11 cellular contexts compared by ENCODE assay signal in genomic region chr19:4069331-4069959, GRCh38. TPM values are rescaled to one million over a fixed set of nuclear protein-coding genes. Genes with fewer than 3 reads are reported as not detected.
A peak's percentile ranks its signal among the peaks of the same experiment; 100 is the strongest.
DNase-seq lines count a peak whose midpoint lies in the region; ATAC-seq, FAIRE-seq and TF ChIP-seq lines count a peak whose summit lies in the region.
"Had no signal": no experiment of that assay in that cellular context is flagged by ENCODE, and none has a peak within 500 bp of the region (broad histone marks: within the 10 kb centered on the region; RNA-seq: fewer than 3 reads in every experiment).

No MANE protein-coding gene starts in this region.

- POLR2A ChIA-PET in GM12878 (lab: Charles Lee) = interaction anchor here (0.6 kb wide), 3 partner anchors 38 to 86 kb away, joined by 3 to 7 read pairs (median 3); no protein-coding TSS in a partner anchor

- no TSS peak for BruUV-seq in GM12878 (replicated peaks; lab: Mats Ljungman, UMichigan)

- TF ChIP-seq CTCF in GM12878 (IDR thresholded peaks at IDR 0.05 in 2 of 3, conservative IDR thresholded peaks at IDR 0.05 in 1 of 3; ENCODE audit: control insufficient read depth in 2 of 3, extremely low read depth in 1 of 3, insufficient read depth in 1 of 3, low read depth in 3 of 3, low read length in 3 of 3) = no peak
- no peak for TF ChIP-seq CTCF in spleen (IDR thresholded peaks at IDR 0.05 in 8 of 11, conservative IDR thresholded peaks at IDR 0.05 in 3 of 11)

- no peaks in the 10 kb centered on the region for H4K20me1 ChIP-seq in GM12878 (ENCODE audit: control insufficient read depth, insufficient read depth)

- TF ChIP-seq POLR2A in GM12878 (IDR thresholded peaks at IDR 0.05; ENCODE audit: low read depth, low read length) = no peak
- no peak for TF ChIP-seq POLR2A in spleen (IDR thresholded peaks at IDR 0.05)

- no peak overlapping the region for H3K4me3 ChIP-seq in GM12878
- H3K4me3 ChIP-seq in spleen = peak overlapping the region in 1 of 8 donors; percentile 38
- H3K4me3 ChIP-seq: thyroid gland had no signal

- H2AFZ ChIP-seq in GM12878 (ENCODE audit: control insufficient read depth, low read depth, low read length) = no peak overlapping the region

- H3K27me3 ChIP-seq in GM12878 (replicated peaks in 1 of 2; ENCODE audit: control insufficient read depth in 2 of 2, insufficient read depth in 2 of 2, low read length in 1 of 2) (no peaks in the 10 kb centered on the region; a peak in 1 of 4 replicates), spleen (replicated peaks in 1 of 7) (no peaks in the 10 kb centered on the region)
- H3K27me3 ChIP-seq: thyroid gland had no signal

- H3K4me1 ChIP-seq in GM12878 (ENCODE audit: control insufficient read depth, insufficient read depth, low read length) (peaks cover 8% of the 10 kb centered on the region), spleen (peaks cover 14 to 36% (median 28%) of the 10 kb centered on the region in 6 donors)

- H3K27ac ChIP-seq in GM12878 (ENCODE audit: control insufficient read depth, insufficient read depth) = no peak overlapping the region
- peak overlapping the region in 4 of 8 donors; percentile 26 to 99 (median 99) for H3K27ac ChIP-seq in spleen
- H3K27ac ChIP-seq: thyroid gland had no signal

- no peak overlapping the region for H3K9ac ChIP-seq in GM12878 (ENCODE audit: control insufficient read depth, insufficient read depth, low read length)

- H3K36me3 ChIP-seq in GM12878 (ENCODE audit: control insufficient read depth in 2 of 2, insufficient read depth in 2 of 2, low read length in 1 of 2) (no peaks in the 10 kb centered on the region), spleen (no peaks in the 10 kb centered on the region)
- H3K36me3 ChIP-seq: thyroid gland had no signal

- no peak for ATAC-seq in GM12878
- no peak for ATAC-seq in GM18520 (IDR thresholded peaks at IDR 0.05; ENCODE audit: unreplicated experiment)

- peak; percentile 32 for DNase-seq in SKM-1 treated with dmso at 0.1 percent for 144 hours (lab: John Stamatoyannopoulos, UW; ENCODE audit: unreplicated experiment)
- DNase-seq in SKM-1 (lab: John Stamatoyannopoulos, UW; ENCODE audit: unreplicated experiment) = no peak
- DNase-seq in GM12878 (ENCODE audit: low read depth, low spot score) = no peak
- DNase-seq in spleen = peak; percentile 92
- no peak for DNase-seq in AG08395 (ENCODE audit: low spot score)
- DNase-seq in NK-92 treated with Interleukin-12 subunit alpha and Interleukin-12 subunit beta, amount 100 ng/mL, for 24 hours (lab: John Stamatoyannopoulos, UW) = no peak
- DNase-seq: 8988T, NCI-H446 treated with DMSO at 0.1 percent for 48 hours, thyroid gland had no signal

- RAD21 ChIA-PET in GM12878 (lab: Charles Lee; ENCODE audit: unreplicated experiment) = no interaction called here

- 45% methylated on average over 12 of the region's 12 CpGs for whole genome bisulfite sequencing in GM12878 (ENCODE audit: insufficient coverage, insufficient replicate concordance, low lambda C conversion rate, missing lambda C conversion rate)
- 24 to 43% (median 31%) methylated on average over 12 of the region's 12 CpGs for WGBS in spleen, 5 donors

- H3K9me3 ChIP-seq in GM12878 (replicated peaks; ENCODE audit: control insufficient read depth, insufficient read depth, low read length) (no peaks in the 10 kb centered on the region), spleen (no peaks in the 10 kb centered on the region)
- H3K9me3 ChIP-seq: thyroid gland had no signal

- H3K4me1 Mint-ChIP-seq in T-helper 1 cell treated with Interleukin-12 subunit alpha and Interleukin-12 subunit beta and Interleukin-4 antibody, amounts not matched to agents 30 μg/mL and 1 μg/mL, for 36 hours (ENCODE audit: low read depth) = peaks cover 19% of the 10 kb centered on the region

- no peaks in the 10 kb centered on the region for H3K9me3 Mint-ChIP-seq in T-helper 1 cell treated with Interleukin-12 subunit alpha and Interleukin-12 subunit beta and Interleukin-4 antibody, amounts not matched to agents 30 μg/mL and 1 μg/mL, for 36 hours

- H3K27me3 Mint-ChIP-seq in T-helper 1 cell treated with Interleukin-12 subunit alpha and Interleukin-12 subunit beta and Interleukin-4 antibody, amounts not matched to agents 30 μg/mL and 1 μg/mL, for 36 hours (ENCODE audit: low read depth) = no peaks in the 10 kb centered on the region

- H3K4me2 ChIP-seq in GM12878 (ENCODE audit: control insufficient read depth, insufficient read depth) = no peak overlapping the region

- TF ChIP-seq EP300 in GM12878 (IDR thresholded peaks at IDR 0.05; ENCODE audit: borderline replicate concordance in 1 of 2, control insufficient read depth in 1 of 2, low read depth in 2 of 2, low read length in 2 of 2) = no peak

- intact Hi-C loops in GM12878 (cut with micrococcal nuclease; ENCODE audit: unreplicated experiment) (loop anchor here (2.0 to 10.0 kb wide), 3 partner anchors 45 to 115 kb away; partner anchors contain the start of genes ANKRD24, EEF2 and SIRT6), spleen (cut with DNase I; ENCODE audit: low total_unique reads) (loop anchor here (10.0 kb wide), 2 partner anchors 45 to 65 kb away; partner anchors contain the start of gene PIAS4)

- peaks cover 7% of the 10 kb centered on the region for H3K79me2 ChIP-seq in GM12878 (ENCODE audit: control insufficient read depth, insufficient read depth, low read length)

- no peak for TF ChIP-seq RAD21 in GM12878 (IDR thresholded peaks at IDR 0.05; ENCODE audit: insufficient read depth, low read depth, low read length)

- H3K4me3 Mint-ChIP-seq in T-helper 1 cell treated with Interleukin-12 subunit alpha and Interleukin-12 subunit beta and Interleukin-4 antibody, amounts not matched to agents 30 μg/mL and 1 μg/mL, for 36 hours = peak overlapping the region; percentile 25

- CTCF ChIA-PET in GM12878 (lab: Yijun Ruan, JAX) = no interaction called here

- in situ Hi-C loops in GM12878 (cut with MboI) = no loop called here

- no peak for FAIRE-seq in GM12878 (lab: Jason Lieb, UNC)

- peak overlapping the region; percentile 69 for H3K27ac Mint-ChIP-seq in T-helper 1 cell treated with Interleukin-12 subunit alpha and Interleukin-12 subunit beta and Interleukin-4 antibody, amounts not matched to agents 30 μg/mL and 1 μg/mL, for 36 hours

- SMC1A ChIA-PET in GM12878 (lab: Charles Lee; ENCODE audit: uncharacterized antibody, unreplicated experiment) = interaction anchor here (0.6 kb wide), 1 partner anchor 788 kb away, joined by 3 read pairs; no protein-coding TSS in a partner anchor

- no peaks in the 10 kb centered on the region for H3K36me3 Mint-ChIP-seq in T-helper 1 cell treated with Interleukin-12 subunit alpha and Interleukin-12 subunit beta and Interleukin-4 antibody, amounts not matched to agents 30 μg/mL and 1 μg/mL, for 36 hours (ENCODE audit: low read depth)

TF ChIP-seq in GM12878, 131 proteins besides CTCF, POLR2A, EP300 and RAD21:
- 0 out of 2 replicates have a peak, but pooled peaks have one; percentile 4 for TF ChIP-seq SPI1 (IDR thresholded peaks at IDR 0.05; ENCODE audit: borderline replicate concordance, insufficient read depth, low read depth, low read length)
- TF ChIP-seq JUNB (IDR thresholded peaks at IDR 0.05) = no peak
- no peak for TF ChIP-seq POLR2AphosphoS5 (IDR thresholded peaks at IDR 0.05; ENCODE audit: low read length)
- peak; percentile 29; the same call in 1 of the 2 replicates for TF ChIP-seq NR2F1 (conservative IDR thresholded peaks at IDR 0.05)
- TF ChIP-seq ZNF384 (IDR thresholded peaks at IDR 0.05; ENCODE audit: borderline replicate concordance, low read depth, low read length) = peak; percentile 23; the same call in 1 of the 2 replicates

RNA-seq across cellular contexts. Expression of gene ZBTB7A, which starts 2.7 kb away (rescaled TPM):
- total RNA-seq in GM12878 (2013; cell fraction: nucleolus; rRNA removed) = 20.9 and 24.8 TPM in 2 replicates
- total RNA-seq in GM12878 (2014; rRNA removed) (10.6 and 15.9 TPM in 2 replicates), GM12878 (2014; rRNA removed; fragmentation: Illumina TruSeq; extraction: Trizol) (3.2 TPM in 2 replicates), GM12878 (2021) (40.0 and 42.4 TPM in 2 replicates), spleen (10 to 100 TPM; 43.0 to 68.1 (median 53.7) TPM)
- 2.2 TPM for polyA plus RNA-seq in GM12878 (2011; ENCODE audit: low read depth)
- polyA plus RNA-seq in GM12878 (2011; rRNA removed) (0.84 and 2.5 TPM in 2 replicates), GM12878 (2014; fragmentation: Illumina TruSeq; extraction: Trizol) (4.1 and 5.9 TPM in 2 replicates), GM12878 (2014; fragmentation: Nextera tagmentation; extraction: Ambion mirVana) (under 1 TPM; 0.26 to 0.73 TPM), GM12878 (2014; rRNA removed) (16.2 and 22.2 TPM in 2 replicates), GM12878 (2016; fragmentation: Nextera tagmentation; extraction: Ambion mirVana) (10 to 100 TPM in 1 of 2 experiments, 1 to 10 TPM in 1; 2.0 to 10.1 TPM), spleen (10 to 100 TPM in 1 of 3 donors, 1 to 10 TPM in 2; 4.0 to 15.2 (median 4.2) TPM)
- polyA plus RNA-seq in GM12878 (2011; cell fraction: cytosol; rRNA removed) = 4.5 and 7.6 TPM in 2 replicates
- 12.8 and 18.3 TPM in 2 replicates for polyA plus RNA-seq in GM12878 (2011; cell fraction: nucleus; rRNA removed)
- 14.1 and 15.9 TPM in 2 replicates for polyA plus RNA-seq in GM12878 (2012)
- polyA minus RNA-seq in GM12878 (2011; rRNA and poly(A)+ RNA removed) = 3.6 and 6.5 TPM in 2 replicates
- polyA minus RNA-seq in GM12878 (2011; cell fraction: cytosol; rRNA and poly(A)+ RNA removed) = 12.4 and 12.8 TPM in 2 replicates
- 3.6 and 4.7 TPM in 2 replicates for polyA minus RNA-seq in GM12878 (2011; cell fraction: nucleus; rRNA and poly(A)+ RNA removed)

RNA-seq across cellular contexts. Expression of gene MAP2K2, which starts 54.5 kb away (rescaled TPM):
- total RNA-seq in GM12878 (2013; cell fraction: nucleolus; rRNA removed) = 58.9 and 63.2 TPM in 2 replicates
- 178 and 210 TPM in 2 replicates for total RNA-seq in GM12878 (2014; rRNA removed)
- 72.1 and 92.8 TPM in 2 replicates for total RNA-seq in GM12878 (2014; rRNA removed; fragmentation: Illumina TruSeq; extraction: Trizol)
- total RNA-seq in GM12878 (2021) = 182 and 184 TPM in 2 replicates
- 78.5 TPM for polyA plus RNA-seq in GM12878 (2011; ENCODE audit: low read depth)
- 31.6 and 68.3 TPM in 2 replicates for polyA plus RNA-seq in GM12878 (2011; rRNA removed)
- 109 and 144 TPM in 2 replicates for polyA plus RNA-seq in GM12878 (2011; cell fraction: cytosol; rRNA removed)
- polyA plus RNA-seq in GM12878 (2011; cell fraction: nucleus; rRNA removed) = 127 and 159 TPM in 2 replicates
- 133 and 176 TPM in 2 replicates for polyA plus RNA-seq in GM12878 (2012)
- polyA plus RNA-seq in GM12878 (2014; fragmentation: Illumina TruSeq; extraction: Trizol) = 13.0 and 38.8 TPM in 2 replicates
- 1 to 10 TPM in 1 of 2 experiments, under 1 TPM in 1; 1.00 to 6.8 TPM for polyA plus RNA-seq in GM12878 (2014; fragmentation: Nextera tagmentation; extraction: Ambion mirVana)
- polyA plus RNA-seq in GM12878 (2014; rRNA removed) = 144 and 166 TPM in 2 replicates
- polyA plus RNA-seq in GM12878 (2016; fragmentation: Nextera tagmentation; extraction: Ambion mirVana) = 10 to 100 TPM; 33.4 to 33.7 TPM
- 32.9 and 84.0 TPM in 2 replicates for polyA minus RNA-seq in GM12878 (2011; rRNA and poly(A)+ RNA removed)
- polyA minus RNA-seq in GM12878 (2011; cell fraction: cytosol; rRNA and poly(A)+ RNA removed) = 64.1 and 69.3 TPM in 2 replicates
- 27.6 and 40.2 TPM in 2 replicates for polyA minus RNA-seq in GM12878 (2011; cell fraction: nucleus; rRNA and poly(A)+ RNA removed)
- total RNA-seq in spleen = 100 to 1,000 TPM in 5 of 7 donors, 10 to 100 TPM in 2; 95.3 to 131 (median 101) TPM
- polyA plus RNA-seq in spleen = 100 to 1,000 TPM; 117 to 165 (median 160) TPM

Comparison
In these comparisons a context has a peak if more than half of its experiments do, and no peak if none do; other contexts are left out.
1. DNase-seq: peak in SKM-1 treated with dmso at 0.1 percent for 144 hours (single experiment) and spleen (single experiment); none in SKM-1 (single experiment), GM12878 (single experiment), AG08395 (single experiment) and NK-92 treated with Interleukin-12 subunit alpha and Interleukin-12 subunit beta, amount 100 ng/mL, for 24 hours (single experiment).